In genomic region chr4:7763788-7764187, GRCh38 we compare ENCODE assay signal across 19 cellular contexts.
DNase-seq lines count a peak whose midpoint lies in the region; ATAC-seq, FAIRE-seq and TF ChIP-seq lines count a peak whose summit lies in the region.
"Had no signal": no experiment of that assay in that cellular context is flagged by ENCODE, and none has a peak within 500 bp of the region (broad histone marks: within the 10 kb centered on the region; RNA-seq: fewer than 3 reads in every experiment).

No MANE protein-coding gene starts in this region.

- ATAC-seq in activated CD8-positive, alpha-beta memory T cell treated with anti-CD3 and anti-CD28 coated beads, Interleukin-2, amount 10 ng/mL, durations not matched to agents 7 days and 5 days: no peak
- ATAC-seq: activated CD8-positive, alpha-beta T cell treated with anti-CD3 and anti-CD28 coated beads for 36 hours; gastroesophageal sphincter; HepG2 had no signal

- H3K4me3 ChIP-seq in AG04450 (ENCODE audit: low read depth, low read length) (no peak overlapping the region), astrocyte of the cerebellum (ENCODE audit: low read depth, low read length) (no peak overlapping the region)
- H3K4me3 ChIP-seq: gastroesophageal sphincter had no signal

- H3K27me3 Mint-ChIP-seq in activated CD8-positive, alpha-beta memory T cell treated with anti-CD3 and anti-CD28 coated beads, Interleukin-2, amount 10 ng/mL, durations not matched to agents 7 days and 5 days: no peaks in the 10 kb centered on the region
- H3K27me3 Mint-ChIP-seq: activated CD8-positive, alpha-beta T cell treated with anti-CD3 and anti-CD28 coated beads for 36 hours had no signal

- in situ Hi-C loops in astrocyte of the cerebellum (cut with HindIII; ENCODE audit: low sequenced_read_pairs): no loop called here

- H3K9me3 Mint-ChIP-seq in activated CD8-positive, alpha-beta memory T cell treated with anti-CD3 and anti-CD28 coated beads, Interleukin-2, amount 10 ng/mL, durations not matched to agents 7 days and 5 days (ENCODE audit: low read depth): no peaks in the 10 kb centered on the region
- H3K9me3 Mint-ChIP-seq: activated CD8-positive, alpha-beta T cell treated with anti-CD3 and anti-CD28 coated beads for 36 hours; activated T-helper 1 cell treated with anti-CD3 and anti-CD28 coated beads, Interleukin-12 subunit alpha, Interleukin-12 subunit beta, Interleukin-2, Interleukin-4 antibody, amounts not matched to agents 30 ng/mL and 10 ng/mL and 1 ng/mL, durations not matched to agents 14 hours and 24 hours and 36 hours; immature natural killer cell had no signal

- H3K27me3 ChIP-seq in AG04450 (ENCODE audit: control insufficient read depth, insufficient read depth, low read length): no peaks in the 10 kb centered on the region
- H3K27me3 ChIP-seq: gastroesophageal sphincter had no signal

- peak; percentile 15 for DNase-seq in AG04450 (ENCODE audit: low read depth, low spot score)
- peak; percentile 33 for DNase-seq in HTR-8/SVneo (ENCODE audit: insufficient read length, low spot score)
- DNase-seq in astrocyte of the cerebellum (ENCODE audit: low read depth): peak; percentile 49
- DNase-seq in islet precursor cell: peak; percentile 89
- no peak for DNase-seq in activated CD8-positive, alpha-beta memory T cell treated with anti-CD3 and anti-CD28 coated beads, Interleukin-2, amount 10 ng/mL, durations not matched to agents 7 days and 5 days
- no peak for DNase-seq in activated T-cell treated with anti-CD3 and anti-CD28 coated beads for 4 hours
- DNase-seq in substantia nigra (lab: John Stamatoyannopoulos, UW): no peak
- DNase-seq in NCI-H1436 treated with DMSO at 0.1 percent for 48 hours (lab: John Stamatoyannopoulos, UW): no peak
- DNase-seq: activated CD8-positive, alpha-beta T cell treated with anti-CD3 and anti-CD28 coated beads for 36 hours; GDM1; GOT3; immature natural killer cell; NCI-H2029 treated with DMSO at 0.1 percent for 48 hours; NCI-H524 treated with DMSO at 0.1 percent for 48 hours; WERI-Rb-1 had no signal

- no peak overlapping the region for H3K4me3 Mint-ChIP-seq in activated CD8-positive, alpha-beta memory T cell treated with anti-CD3 and anti-CD28 coated beads, Interleukin-2, amount 10 ng/mL, durations not matched to agents 7 days and 5 days
- H3K4me3 Mint-ChIP-seq: activated CD8-positive, alpha-beta T cell treated with anti-CD3 and anti-CD28 coated beads for 36 hours; activated T-helper 1 cell treated with anti-CD3 and anti-CD28 coated beads, Interleukin-12 subunit alpha, Interleukin-12 subunit beta, Interleukin-2, Interleukin-4 antibody, amounts not matched to agents 30 ng/mL and 10 ng/mL and 1 ng/mL, durations not matched to agents 14 hours and 24 hours and 36 hours; immature natural killer cell had no signal

- no peak for FAIRE-seq in HTR-8/SVneo (lab: Jason Lieb, UNC)
- FAIRE-seq: endometrium, HepG2 had no signal

- H3K9me3 ChIP-seq in AG04450 (ENCODE audit: control insufficient read depth, insufficient read depth, low read length): no peaks in the 10 kb centered on the region
- H3K9me3 ChIP-seq: gastroesophageal sphincter had no signal

- no peak overlapping the region for H3K27ac ChIP-seq in AG04450 (ENCODE audit: low read depth, low read length)
- H3K27ac ChIP-seq in substantia nigra (ENCODE audit: low read depth, low read length, poor library complexity, severe bottlenecking): no peak overlapping the region
- H3K27ac ChIP-seq: WERI-Rb-1 had no signal

- TF ChIP-seq CTCF in AG04450 (IDR thresholded peaks at IDR 0.05; ENCODE audit: low read depth, low read length) (no peak), astrocyte of the cerebellum (IDR thresholded peaks at IDR 0.05; ENCODE audit: low read depth, low read length, missing control alignments) (no peak)

- H3K4me1 Mint-ChIP-seq in activated CD8-positive, alpha-beta memory T cell treated with anti-CD3 and anti-CD28 coated beads, Interleukin-2, amount 10 ng/mL, durations not matched to agents 7 days and 5 days: peaks cover 16% of the 10 kb centered on the region

- POLR2A ChIA-PET in AG04450 (lab: Yijun Ruan, JAX): no interaction called here

- H3K27ac Mint-ChIP-seq in activated CD8-positive, alpha-beta memory T cell treated with anti-CD3 and anti-CD28 coated beads, Interleukin-2, amount 10 ng/mL, durations not matched to agents 7 days and 5 days: no peak overlapping the region
- H3K27ac Mint-ChIP-seq: activated CD8-positive, alpha-beta T cell treated with anti-CD3 and anti-CD28 coated beads for 36 hours; activated T-helper 1 cell treated with anti-CD3 and anti-CD28 coated beads, Interleukin-12 subunit alpha, Interleukin-12 subunit beta, Interleukin-2, Interleukin-4 antibody, amounts not matched to agents 30 ng/mL and 10 ng/mL and 1 ng/mL, durations not matched to agents 14 hours and 24 hours and 36 hours had no signal

- CTCF ChIA-PET in AG04450 (lab: Charles Lee): no interaction called here
- CTCF ChIA-PET in activated CD8-positive, alpha-beta memory T cell treated with anti-CD3 and anti-CD28 coated beads, Interleukin-2, amount 10 ng/mL, durations not matched to agents 7 days and 5 days (lab: Charles Lee): interaction anchor here (0.7 to 7.7 kb wide), 2 partner anchors 38 to 42 kb away, joined by 3 to 82 read pairs; no protein-coding TSS in a partner anchor

- no peaks in the 10 kb centered on the region for H3K36me3 Mint-ChIP-seq in activated CD8-positive, alpha-beta memory T cell treated with anti-CD3 and anti-CD28 coated beads, Interleukin-2, amount 10 ng/mL, durations not matched to agents 7 days and 5 days

Comparison
In these comparisons a context has a peak if more than half of its experiments do, and no peak if none do; other contexts are left out.
1. DNase-seq: peak in AG04450 (single experiment), HTR-8/SVneo (single experiment), astrocyte of the cerebellum (single experiment) and islet precursor cell (single experiment); none in activated CD8-positive, alpha-beta memory T cell treated with anti-CD3 and anti-CD28 coated beads, Interleukin-2, amount 10 ng/mL, durations not matched to agents 7 days and 5 days (single experiment), activated T-cell treated with anti-CD3 and anti-CD28 coated beads for 4 hours (single experiment), substantia nigra (0 of 49) and NCI-H1436 treated with DMSO at 0.1 percent for 48 hours (single experiment).